Comparison of ENCODE assay signal across 25 cellular contexts in genomic region chr7:32677593-32677992, GRCh38.
"Had no signal": no experiment of that assay in that cellular context is flagged by ENCODE, and none has a peak within 500 bp of the region (broad histone marks: within the 10 kb centered on the region; RNA-seq: fewer than 3 reads in every experiment).

No MANE protein-coding gene starts in this region.

- H3K9me3 ChIP-seq: left lung, pancreas, prostate gland, spleen, suprapubic skin, thoracic aorta, tibial artery, uterus had no signal

- H3K4me3 ChIP-seq: hepatocyte, left lung, lung, pancreas, prostate gland, skin epidermis, spleen, suprapubic skin, thoracic aorta, tibial artery, uterus had no signal

- H2AFZ ChIP-seq: hepatocyte had no signal

- H3K4me1 Mint-ChIP-seq: naive thymus-derived CD8-positive, alpha-beta T cell; nephron; neural crest cell had no signal

- H3K36me3 Mint-ChIP-seq: naive thymus-derived CD8-positive, alpha-beta T cell; stimulated activated effector memory CD8-positive, alpha-beta T cell treated with anti-CD3 and anti-CD28 coated beads, Interleukin-12 subunit alpha, Interleukin-12 subunit beta, amount 100 ng/mL, for 72 hours; type B pancreatic cell had no signal

- H3K27ac Mint-ChIP-seq: naive thymus-derived CD8-positive, alpha-beta T cell; nephron; stimulated activated effector memory CD8-positive, alpha-beta T cell treated with anti-CD3 and anti-CD28 coated beads, Interleukin-12 subunit alpha, Interleukin-12 subunit beta, amount 100 ng/mL, for 72 hours; stimulated activated naive CD8-positive, alpha-beta T cell treated with anti-CD3 and anti-CD28 coated beads, Interleukin-15, Interleukin-2, amounts not matched to agents 100 ng/mL and 50 ng/mL, for 24 hours; type B pancreatic cell had no signal

- H3K79me2 ChIP-seq: hepatocyte had no signal

- H3K27me3 ChIP-seq: hepatocyte, left lung, pancreas, spleen, suprapubic skin, tibial artery, uterus had no signal

- H3K27me3 Mint-ChIP-seq: type B pancreatic cell had no signal

- DNase-seq: kidney glomerular epithelial cell; left cardiac atrium; left lung; midbrain; naive thymus-derived CD8-positive, alpha-beta T cell; nucleus accumbens; pancreas; retina; right cardiac atrium; spleen; stimulated activated CD4-positive, alpha-beta T cell treated with anti-CD3 and anti-CD28 coated beads, Interleukin-4, amount 100 ng/mL, for 24 hours; stimulated activated naive CD4-positive, alpha-beta T cell; tibial artery; uterus had no signal

- H3K4me1 ChIP-seq: left lung, prostate gland, spleen, suprapubic skin, tibial artery, uterus had no signal

- H3K27ac ChIP-seq: hepatocyte, left lung, pancreas, prostate gland, skin epidermis, spleen, suprapubic skin, thoracic aorta, tibial artery, uterus had no signal

- H3K4me3 Mint-ChIP-seq: naive thymus-derived CD8-positive, alpha-beta T cell; nephron; neural crest cell; stimulated activated effector memory CD8-positive, alpha-beta T cell treated with anti-CD3 and anti-CD28 coated beads, Interleukin-12 subunit alpha, Interleukin-12 subunit beta, amount 100 ng/mL, for 72 hours; stimulated activated naive CD8-positive, alpha-beta T cell treated with anti-CD3 and anti-CD28 coated beads, Interleukin-15, Interleukin-2, amounts not matched to agents 100 ng/mL and 50 ng/mL, for 24 hours; type B pancreatic cell had no signal

- H3K4me2 ChIP-seq: hepatocyte had no signal

- H3K36me3 ChIP-seq: left lung, pancreas, prostate gland, suprapubic skin, thoracic aorta, uterus had no signal

- H3K9me3 Mint-ChIP-seq: naive thymus-derived CD8-positive, alpha-beta T cell; stimulated activated effector memory CD8-positive, alpha-beta T cell treated with anti-CD3 and anti-CD28 coated beads, Interleukin-12 subunit alpha, Interleukin-12 subunit beta, amount 100 ng/mL, for 72 hours; stimulated activated naive CD8-positive, alpha-beta T cell treated with anti-CD3 and anti-CD28 coated beads, Interleukin-15, Interleukin-2, amounts not matched to agents 100 ng/mL and 50 ng/mL, for 24 hours had no signal
